In the genomic region with DNA sequence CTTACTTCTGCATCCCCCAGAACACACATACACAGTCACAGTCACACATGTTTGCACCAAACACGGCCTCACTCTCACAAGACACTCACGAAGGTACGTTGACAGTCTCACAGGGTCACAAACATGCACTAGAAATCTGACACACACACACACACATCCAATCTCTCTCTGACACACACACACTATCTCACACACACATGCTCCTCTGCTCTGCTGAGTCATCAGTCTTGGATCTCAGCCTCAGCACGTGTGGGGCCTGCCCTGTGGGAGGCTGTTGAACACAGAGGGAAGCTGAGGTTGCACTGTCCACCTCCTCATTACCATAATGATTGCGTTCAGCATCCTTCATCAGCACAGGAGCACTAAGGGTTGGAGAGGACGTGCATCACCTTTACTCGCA, we compare ENCODE assay signal across 14 cellular contexts.
DNase-seq lines count a peak whose midpoint lies in the region; ATAC-seq, FAIRE-seq and TF ChIP-seq lines count a peak whose summit lies in the region.
"Had no signal": no experiment of that assay in that cellular context is flagged by ENCODE, and none has a peak within 500 bp of the region (broad histone marks: within the 10 kb centered on the region; RNA-seq: fewer than 3 reads in every experiment).

No MANE protein-coding gene starts in this region.

- TF ChIP-seq CTCF in A549 (IDR thresholded peaks at IDR 0.05) (no peak), HFF-Myc (IDR thresholded peaks at IDR 0.05; ENCODE audit: low read depth, low read length, missing control alignments) (no peak), adrenal gland (IDR thresholded peaks at IDR 0.05) (no peak), left lung (IDR thresholded peaks at IDR 0.05) (no peak)

- no peaks in the 10 kb centered on the region for H3K36me3 ChIP-seq in adrenal gland (replicated peaks in 1 of 2)
- H3K36me3 ChIP-seq in left lung, result no peaks in the 10 kb centered on the region
- H3K36me3 ChIP-seq: heart right ventricle had no signal

- POLR2A ChIA-PET in A549 (lab: Yijun Ruan, JAX), result no interaction called here

- WGBS in A549 (ENCODE audit: missing lambda C conversion rate), result 6% methylated on average over 7 of the region's 7 CpGs
- WGBS in adrenal gland, 4 donors, result 37 to 50% (median 45%) methylated on average over 7 of the region's 7 CpGs

- no peaks in the 10 kb centered on the region for H3K4me1 ChIP-seq in A549
- no peaks in the 10 kb centered on the region for H3K4me1 ChIP-seq in adrenal gland (replicated peaks in 1 of 2)
- no peaks in the 10 kb centered on the region for H3K4me1 ChIP-seq in left lung
- H3K4me1 ChIP-seq: heart right ventricle had no signal

- ATAC-seq in A549, result no peak
- peak; percentile 47 for ATAC-seq in left lung
- no peak for ATAC-seq in HG02973 (IDR thresholded peaks at IDR 0.05; ENCODE audit: unreplicated experiment)
- no peak for ATAC-seq in GM21423 (IDR thresholded peaks at IDR 0.05; ENCODE audit: unreplicated experiment)
- ATAC-seq: activated T-cell treated with anti-CD3 and anti-CD28 coated beads, Interleukin-2, amount 50 U/mL, for 72 hours had no signal

- no peak for TF ChIP-seq EP300 in A549 (IDR thresholded peaks at IDR 0.05)

- H3K27ac ChIP-seq in A549 (no peak overlapping the region), adrenal gland (no peak overlapping the region), left lung (no peak overlapping the region)
- H3K27ac ChIP-seq: heart right ventricle had no signal

- CTCF ChIA-PET in A549 (lab: Yijun Ruan, JAX), result no interaction called here

- H3K9me3 ChIP-seq in A549 (no peaks in the 10 kb centered on the region), adrenal gland (replicated peaks in 1 of 3) (no peaks in the 10 kb centered on the region), left lung (no peaks in the 10 kb centered on the region)
- H3K9me3 ChIP-seq: heart right ventricle had no signal

- DNase-seq in A549 (ENCODE audit: low read depth in 1 of 2, low spot score in 1 of 2), result no peak
- DNase-seq in HFF-Myc (ENCODE audit: extremely low read depth, low read depth), result peak; percentile 5
- DNase-seq in adrenal gland, result peak in 4 of 7 donors; percentile 21 to 26 (median 24)
- no peak for DNase-seq in left lung
- no peak for DNase-seq in HuH-7.5 (ENCODE audit: low spot score)
- no peak for DNase-seq in epidermal melanocyte (ENCODE audit: insufficient read length, low spot score)
- DNase-seq: activated CD4-positive, alpha-beta T cell treated with anti-CD3 and anti-CD28 coated beads, Interleukin-2, amount 50 U/mL, for 48 hours; activated T-cell treated with anti-CD3 and anti-CD28 coated beads, Interleukin-2, amount 50 U/mL, for 72 hours; Calu3; heart right ventricle; kidney; posterior cingulate gyrus had no signal

- no peak overlapping the region for H3K4me2 ChIP-seq in A549

- no peak for TF ChIP-seq RAD21 in A549 (conservative IDR thresholded peaks at IDR 0.05 in 1 of 2, IDR thresholded peaks at IDR 0.05 in 1 of 2)

- intact Hi-C loops in adrenal gland (cut with DNase I), result no loop called here
- intact Hi-C loops in left lung (cut with DNase I), result no loop called here

- H3K4me3 ChIP-seq in A549, result no peak overlapping the region
- H3K4me3 ChIP-seq in HFF-Myc (replicated peaks; ENCODE audit: low read depth, low read length), result no peak overlapping the region
- H3K4me3 ChIP-seq in adrenal gland, result no peak overlapping the region
- no peak overlapping the region for H3K4me3 ChIP-seq in left lung
- H3K4me3 ChIP-seq: heart right ventricle had no signal

- no peak for FAIRE-seq in A549 (lab: Jason Lieb, UNC)
- FAIRE-seq: kidney had no signal

- TF ChIP-seq POLR2A in A549 (IDR thresholded peaks at IDR 0.05; ENCODE audit: low read length) (no peak), adrenal gland (IDR thresholded peaks at IDR 0.05) (no peak)

- H3K27me3 ChIP-seq in adrenal gland (no peaks in the 10 kb centered on the region), left lung (no peaks in the 10 kb centered on the region)

TF ChIP-seq in A549, 52 proteins besides CTCF, POLR2A, EP300 and RAD21:
- TF ChIP-seq RNF2 (IDR thresholded peaks at IDR 0.05; ENCODE audit: borderline replicate concordance, low read depth) (no peak), RARB (CRISPR knock-in tag; IDR thresholded peaks at IDR 0.05) (no peak), ZFP36 (IDR thresholded peaks at IDR 0.05; ENCODE audit: borderline replicate concordance, partially characterized antibody) (no peak), CEBPB (IDR thresholded peaks at IDR 0.05) (no peak), MAFK (IDR thresholded peaks at IDR 0.05; ENCODE audit: partially characterized antibody) (peak; percentile 86)

Comparison
In these comparisons a context has a peak if more than half of its experiments do, and no peak if none do; other contexts are left out.
1. DNase-seq: peak in HFF-Myc (single experiment) and adrenal gland (4 of 7); none in A549 (0 of 2), left lung (0 of 2), HuH-7.5 (single experiment) and epidermal melanocyte (single experiment).